1 cellular context compared by ENCODE assay signal in genomic region chr1:6795661-6796060, GRCh38.
TF ChIP-seq lines count a peak whose summit lies in the region.

No MANE protein-coding gene starts in this region.

TF ChIP-seq in SK-N-SH, 30 proteins besides CTCF, POLR2A, EP300 and RAD21 (continued from another document):
- TF ChIP-seq FOXM1 (IDR thresholded peaks at IDR 0.05; ENCODE audit: low read depth) (no peak), GABPA (IDR thresholded peaks at IDR 0.05; ENCODE audit: low read depth) (no peak), TCF12 (IDR thresholded peaks at IDR 0.05) (no peak), POLR2AphosphoS5 (IDR thresholded peaks at IDR 0.05; ENCODE audit: low read depth, low read length) (no peak)
